8 cellular contexts compared by ENCODE assay signal in the genomic region with DNA sequence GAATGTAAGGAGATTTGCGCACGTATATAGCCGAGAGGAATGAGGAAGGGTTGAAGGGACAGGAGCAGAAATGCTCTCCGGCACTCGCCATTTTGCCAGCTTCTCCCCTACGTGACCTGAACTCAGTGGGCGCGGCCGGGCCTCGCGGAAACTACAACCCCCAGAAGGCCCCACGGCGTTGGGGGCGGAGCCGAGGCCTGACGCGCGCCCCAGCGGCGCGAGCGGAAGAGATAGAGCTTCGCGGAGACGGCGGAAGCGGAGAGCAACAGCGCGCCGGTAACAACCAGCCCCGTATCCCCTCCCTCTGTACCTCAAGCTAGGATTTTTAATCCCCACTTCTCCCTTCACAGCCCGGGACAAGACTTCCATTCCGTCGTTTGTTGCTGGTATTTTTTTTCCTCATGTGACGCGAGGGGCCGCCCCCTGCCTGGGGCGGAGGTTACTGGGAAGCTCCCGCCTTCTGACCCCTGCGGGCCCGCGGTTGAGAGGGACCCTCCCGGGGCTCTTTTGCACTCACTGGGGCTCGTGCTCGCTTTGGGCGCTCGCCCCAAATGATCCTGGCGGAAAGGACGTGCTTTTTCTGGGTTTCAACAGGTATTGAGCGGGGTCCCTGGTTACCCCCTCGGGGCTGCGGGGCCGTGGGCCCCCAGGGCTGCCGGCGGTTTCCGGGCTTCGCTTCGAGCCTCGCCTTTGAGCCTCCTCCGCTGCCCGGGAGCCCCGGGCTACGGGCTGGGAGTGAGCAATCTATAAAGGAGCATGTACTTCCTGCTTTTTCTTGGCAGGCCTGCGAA. TPM values are rescaled to one million over a fixed set of nuclear protein-coding genes. Genes with fewer than 3 reads are reported as not detected.
A peak's percentile ranks its signal among the peaks of the same experiment; 100 is the strongest.
DNase-seq lines count a peak whose midpoint lies in the region; ATAC-seq, FAIRE-seq and TF ChIP-seq lines count a peak whose summit lies in the region.

A gene (plus strand): TSS at position 227 of the 791 bp plus-strand sequence. CDS start 73,458 bp downstream, outside the sequence.

- H3K4me1 Mint-ChIP-seq in T-cell (peaks cover 49 to 56% (median 50%) of the 10 kb centered on the region in 3 donors), type B pancreatic cell (ENCODE audit: unreplicated experiment) (peaks cover 23% of the 10 kb centered on the region)

- DNase-seq in GM12892 (ENCODE audit: insufficient read length): peak; percentile 65
- DNase-seq in NCI-H1436 (lab: John Stamatoyannopoulos, UW): peak; percentile 81
- DNase-seq in T-cell: peak; percentile 84 to 96 (median 90)
- peak; percentile 89 to 94 for DNase-seq in heart right ventricle
- peak; percentile 80 to 98 (median 89) for DNase-seq in posterior cingulate gyrus
- DNase-seq in type B pancreatic cell (ENCODE audit: extremely low spot score, unreplicated experiment): peak; percentile 95

- H3K36me3 Mint-ChIP-seq in T-cell (no peaks in the 10 kb centered on the region), type B pancreatic cell (no peaks in the 10 kb centered on the region)

- no peaks in the 10 kb centered on the region for H3K9me3 Mint-ChIP-seq in T-cell
- H3K9me3 Mint-ChIP-seq in type B pancreatic cell: peaks cover 4% of the 10 kb centered on the region

- H3K27ac ChIP-seq in adipose tissue (ENCODE audit: low read depth, low read length) (peak within 1 kb of the TSS; percentile 43), heart right ventricle (peak within 1 kb of the TSS; percentile 79 to 99 (median 90))

- peak; percentile 98 for FAIRE-seq in GM12892 (lab: Jason Lieb, UNC)

- peak within 1 kb of the TSS; percentile 93 to 97 for H3K27ac Mint-ChIP-seq in T-cell
- H3K27ac Mint-ChIP-seq in type B pancreatic cell: peak within 1 kb of the TSS; percentile 80

- H3K27me3 ChIP-seq in heart right ventricle: no peaks in the 10 kb centered on the region

- H3K4me1 ChIP-seq in heart right ventricle: peaks cover 0 to 42% (median 21%) of the 10 kb centered on the region in 9 donors

- ATAC-seq in HG02763 (IDR thresholded peaks at IDR 0.05; ENCODE audit: unreplicated experiment) (peak; percentile 88), T-cell (replicated peaks in 1 of 4) (peak; percentile 94 to 98 (median 96)), heart right ventricle (peak; percentile 98 to 99 (median 99))

- WGBS in adipose tissue, 3 donors: 0 to 1% (median 1%) methylated on average over 64 of the region's 64 CpGs
- 0 to 1% methylated on average over 64 of the region's 64 CpGs for WGBS in heart right ventricle, 2 donors

- TF ChIP-seq POLR2A in GM12892 (IDR thresholded peaks at IDR 0.05; ENCODE audit: low read depth, low read length): peak; percentile 93

- H3K4me3 ChIP-seq in heart right ventricle: peak within 1 kb of the TSS; percentile 77 to 99 (median 86)

- intact Hi-C loops in heart right ventricle (cut with DNase I): no loop called here
- intact Hi-C loops in posterior cingulate gyrus (cut with DNase I): loop anchor here (10.0 kb wide), 1 partner anchor 220 kb away; no protein-coding TSS in a partner anchor

- CTCF ChIA-PET in T-cell (lab: Charles Lee): interaction anchor here (0.7 to 1.2 kb wide), 3 partner anchors 37 to 1301 kb away, joined by 3 to 8 read pairs (median 3); no protein-coding TSS in a partner anchor

- H3K27me3 Mint-ChIP-seq in T-cell (no peaks in the 10 kb centered on the region), type B pancreatic cell (peaks cover 6% of the 10 kb centered on the region)

- POLR2A ChIA-PET in T-cell (lab: Charles Lee): interaction anchor here in 1 of 2 donors (0.7 kb wide), 3 partner anchors 12 to 1598 kb away, joined by 3 to 4 read pairs (median 3); no protein-coding TSS in a partner anchor

- H3K9me3 ChIP-seq in heart right ventricle: peaks cover 0 to 12% (median 0%) of the 10 kb centered on the region in 11 donors

- no peaks in the 10 kb centered on the region for H3K36me3 ChIP-seq in heart right ventricle

- H3K4me3 Mint-ChIP-seq in T-cell (peak within 1 kb of the TSS; percentile 81 to 88 (median 86)), type B pancreatic cell (peak within 1 kb of the TSS; percentile 86)

- TF ChIP-seq CTCF in heart right ventricle (IDR thresholded peaks at IDR 0.05): peak in 2 of 9 donors; percentile 21 to 24
- peak; percentile 11 for TF ChIP-seq CTCF in type B pancreatic cell (conservative IDR thresholded peaks at IDR 0.05)

RNA-seq across cellular contexts. Expression of the gene that starts here (rescaled TPM):
- 14.3 TPM for polyA plus RNA-seq in GM12892 (2012; ENCODE audit: missing spikeins)
- total RNA-seq in T-cell (10 to 100 TPM; 21.5 to 23.4 (median 22.6) TPM), heart right ventricle (1 to 10 TPM; 4.1 to 6.9 (median 5.2) TPM), type B pancreatic cell (ENCODE audit: low replicate concordance) (14.2 and 15.4 TPM in 2 replicates)
- polyA plus RNA-seq in adipose tissue (1 to 10 TPM; 4.6 to 9.2 (median 5.1) TPM), heart right ventricle (1 to 10 TPM; 3.3 to 6.4 TPM)

Comparison
In these comparisons a context has a peak if more than half of its experiments do, and no peak if none do; other contexts are left out.
1. Peak in every context shown above with its lines: DNase-seq, ATAC-seq, H3K4me3 ChIP-seq and H3K27ac ChIP-seq.